In the genomic region with DNA sequence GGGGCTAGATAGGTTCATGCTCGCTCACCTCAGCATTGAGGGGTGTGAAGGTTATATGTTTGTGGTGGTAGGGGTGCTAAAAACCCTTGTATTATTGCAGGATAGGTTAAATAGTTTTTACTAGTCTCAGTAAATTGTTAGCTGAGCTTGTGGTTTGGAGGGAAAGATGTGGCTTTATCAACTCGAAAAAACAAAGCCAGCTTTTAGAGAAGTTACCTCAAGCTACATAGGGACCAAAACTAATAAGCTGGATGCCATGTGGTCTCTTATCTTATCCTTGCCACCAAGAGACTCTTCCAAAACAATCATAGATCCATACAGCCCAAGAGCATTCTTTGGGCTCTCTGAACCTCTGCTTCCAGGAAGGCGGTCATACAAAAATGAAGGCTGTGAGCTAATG, we compare ENCODE assay signal across 9 cellular contexts. TPM values are rescaled to one million over a fixed set of nuclear protein-coding genes. Genes with fewer than 3 reads are reported as not detected.
DNase-seq lines count a peak whose midpoint lies in the region; ATAC-seq and TF ChIP-seq lines count a peak whose summit lies in the region.
"Had no signal": no experiment of that assay in that cellular context is flagged by ENCODE, and none has a peak within 500 bp of the region (broad histone marks: within the 10 kb centered on the region; RNA-seq: fewer than 3 reads in every experiment).

No MANE protein-coding gene starts in this region.

- CTCF ChIA-PET in activated CD8-positive, alpha-beta T cell treated with anti-CD3 and anti-CD28 coated beads for 36 hours (lab: Charles Lee), result interaction anchor here (1.2 to 2.3 kb wide), 2 partner anchors 28 to 38 kb away, joined by 4 to 6 read pairs; no protein-coding TSS in a partner anchor

- ATAC-seq in left ventricle myocardium superior, result no peak
- no peak for ATAC-seq in activated CD8-positive, alpha-beta T cell treated with anti-CD3 and anti-CD28 coated beads for 36 hours
- no peak for ATAC-seq in memory B cell (ENCODE audit: low read depth)
- ATAC-seq in upper lobe of right lung, result no peak
- ATAC-seq in HG02610 (IDR thresholded peaks at IDR 0.05; ENCODE audit: unreplicated experiment), result no peak

- no peaks in the 10 kb centered on the region for H3K27me3 Mint-ChIP-seq in activated CD8-positive, alpha-beta T cell treated with anti-CD3 and anti-CD28 coated beads for 36 hours
- no peaks in the 10 kb centered on the region for H3K27me3 Mint-ChIP-seq in memory B cell

- no peak for DNase-seq in left ventricle myocardium inferior
- no peak for DNase-seq in left ventricle myocardium superior
- no peak for DNase-seq in activated CD8-positive, alpha-beta T cell treated with anti-CD3 and anti-CD28 coated beads for 36 hours
- no peak for DNase-seq in memory B cell (ENCODE audit: low spot score in 2 of 2)
- DNase-seq in upper lobe of right lung, result no peak
- DNase-seq in NCI-H748 treated with DMSO at 0.1 percent for 48 hours (lab: John Stamatoyannopoulos, UW), result no peak
- DNase-seq in effector CD8-positive, alpha-beta T cell (lab: John Stamatoyannopoulos, UW), result no peak
- DNase-seq: retina had no signal

- peaks cover 95% of the 10 kb centered on the region for H3K4me1 ChIP-seq in left ventricle myocardium inferior
- H3K4me1 ChIP-seq in upper lobe of right lung, result peaks cover 48% of the 10 kb centered on the region

- no peaks in the 10 kb centered on the region for H3K9me3 Mint-ChIP-seq in activated CD8-positive, alpha-beta T cell treated with anti-CD3 and anti-CD28 coated beads for 36 hours
- H3K9me3 Mint-ChIP-seq in memory B cell, result no peaks in the 10 kb centered on the region

- H3K4me1 Mint-ChIP-seq in activated CD8-positive, alpha-beta T cell treated with anti-CD3 and anti-CD28 coated beads for 36 hours (ENCODE audit: low read depth), result peaks cover 81% of the 10 kb centered on the region
- peaks cover 50% of the 10 kb centered on the region for H3K4me1 Mint-ChIP-seq in memory B cell

- H3K27me3 ChIP-seq in left ventricle myocardium inferior (ENCODE audit: low read depth) (no peaks in the 10 kb centered on the region), upper lobe of right lung (no peaks in the 10 kb centered on the region)

- H3K36me3 Mint-ChIP-seq in activated CD8-positive, alpha-beta T cell treated with anti-CD3 and anti-CD28 coated beads for 36 hours (ENCODE audit: low read depth), result peaks cover 53% of the 10 kb centered on the region
- peaks cover 10% of the 10 kb centered on the region for H3K36me3 Mint-ChIP-seq in memory B cell

- H3K4me3 Mint-ChIP-seq in activated CD8-positive, alpha-beta T cell treated with anti-CD3 and anti-CD28 coated beads for 36 hours, result peak overlapping the region; percentile 58
- H3K4me3 Mint-ChIP-seq in memory B cell, result peak overlapping the region; percentile 62

- H3K27ac Mint-ChIP-seq in activated CD8-positive, alpha-beta T cell treated with anti-CD3 and anti-CD28 coated beads for 36 hours, result peak overlapping the region; percentile 98
- H3K27ac Mint-ChIP-seq in memory B cell, result peak overlapping the region; percentile 96

- no peaks in the 10 kb centered on the region for H3K36me3 ChIP-seq in left ventricle myocardium inferior
- no peaks in the 10 kb centered on the region for H3K36me3 ChIP-seq in upper lobe of right lung

- TF ChIP-seq CTCF in left ventricle myocardium inferior (IDR thresholded peaks at IDR 0.05; ENCODE audit: borderline replicate concordance) (no peak), upper lobe of right lung (IDR thresholded peaks at IDR 0.05) (no peak)
- no peak for TF ChIP-seq CTCF in activated CD8-positive, alpha-beta T cell treated with anti-CD3 and anti-CD28 coated beads for 36 hours (IDR thresholded peaks at IDR 0.05)

- peak overlapping the region; percentile 76 for H3K27ac ChIP-seq in left ventricle myocardium inferior (replicated peaks)
- H3K27ac ChIP-seq in upper lobe of right lung, result peak overlapping the region; percentile 60

- H3K9me3 ChIP-seq in left ventricle myocardium inferior (replicated peaks), result no peaks in the 10 kb centered on the region
- H3K9me3 ChIP-seq in upper lobe of right lung, result no peaks in the 10 kb centered on the region

- H3K4me3 ChIP-seq in left ventricle myocardium inferior (no peak overlapping the region), upper lobe of right lung (no peak overlapping the region)

- intact Hi-C loops in left ventricle myocardium inferior (cut with micrococcal nuclease), result no loop called here
- intact Hi-C loops in left ventricle myocardium superior (cut with micrococcal nuclease), result no loop called here
- intact Hi-C loops in activated CD8-positive, alpha-beta T cell treated with anti-CD3 and anti-CD28 coated beads for 36 hours (cut with micrococcal nuclease), result loop anchor here (2.0 to 10.0 kb wide), 3 partner anchors 28 to 288 kb away; no protein-coding TSS in a partner anchor
- intact Hi-C loops in upper lobe of right lung (cut with DNase I), result no loop called here

- POLR2A ChIA-PET in activated CD8-positive, alpha-beta T cell treated with anti-CD3 and anti-CD28 coated beads for 36 hours (lab: Charles Lee), result interaction anchor here (2.5 to 4.8 kb wide), 3 partner anchors 9 to 28 kb away, joined by 12 to 32 read pairs (median 12); no protein-coding TSS in a partner anchor

RNA-seq across cellular contexts. Expression of a gene that starts 29.2 kb away (rescaled TPM):
- total RNA-seq in left ventricle myocardium inferior (107 TPM), left ventricle myocardium superior (91.2 TPM), upper lobe of right lung (462 TPM)
- 100 to 1,000 TPM; 426 to 435 TPM for total RNA-seq in activated CD8-positive, alpha-beta T cell treated with anti-CD3 and anti-CD28 coated beads for 36 hours
